ENCODE assay signal across 16 cellular contexts in genomic region chr12:92206596-92206995, GRCh38.
DNase-seq lines count a peak whose midpoint lies in the region; ATAC-seq, FAIRE-seq and TF ChIP-seq lines count a peak whose summit lies in the region.
"Had no signal": no experiment of that assay in that cellular context is flagged by ENCODE, and none has a peak within 500 bp of the region (broad histone marks: within the 10 kb centered on the region; RNA-seq: fewer than 3 reads in every experiment).

No MANE protein-coding gene starts in this region.

- no peak for DNase-seq in A549 (ENCODE audit: low read depth in 1 of 2, low spot score in 1 of 2)
- peak; percentile 55 for DNase-seq in DMS53 (lab: John Stamatoyannopoulos, UW)
- DNase-seq in RKO (ENCODE audit: low spot score) = peak; percentile 11
- DNase-seq in erythroblast (lab: John Stamatoyannopoulos, UW) = peak; percentile 5 to 57
- DNase-seq in SW 1271 (lab: John Stamatoyannopoulos, UW) = no peak
- no peak for DNase-seq in substantia nigra (lab: John Stamatoyannopoulos, UW)
- DNase-seq: CD8-positive, alpha-beta T cell; MV-4-11; NCI-H1436; NCI-H2081 treated with DMSO at 0.1 percent for 48 hours; NCI-H524 had no signal

- TF ChIP-seq POLR2A in A549 (IDR thresholded peaks at IDR 0.05; ENCODE audit: low read length) = no peak
- TF ChIP-seq POLR2A in erythroblast (IDR thresholded peaks at IDR 0.05; ENCODE audit: low read length) = no peak

- H3K9me3 ChIP-seq in A549 = no peaks in the 10 kb centered on the region
- H3K9me3 ChIP-seq: SJSA1 had no signal

- peaks cover 29% of the 10 kb centered on the region for H3K4me1 ChIP-seq in A549

- WGBS in A549 (ENCODE audit: missing lambda C conversion rate) = 81% methylated on average over 1 of the region's 1 CpG

- ATAC-seq in A549 (no peak), HG03469 (IDR thresholded peaks at IDR 0.05; ENCODE audit: unreplicated experiment) (no peak)
- ATAC-seq: CD8-positive, alpha-beta T cell; GM12878; GM23338 had no signal

- H3K4me2 ChIP-seq in A549 = peak overlapping the region; percentile 71; the same call in 2 of the 3 replicates
- H3K4me2 ChIP-seq: GM23338 had no signal

- H3K27ac ChIP-seq in A549 (peak overlapping the region; percentile 71 to 84; a peak in 5 of 6 replicates), substantia nigra (ENCODE audit: low read depth, low read length, poor library complexity, severe bottlenecking) (no peak overlapping the region)
- H3K27ac ChIP-seq: SJSA1 had no signal

- no peak for TF ChIP-seq EP300 in A549 (IDR thresholded peaks at IDR 0.05)

- POLR2A ChIA-PET in A549 (lab: Yijun Ruan, JAX) = interaction anchor here (3.8 kb wide), 1 partner anchor 62 kb away, joined by 54 read pairs; the partner anchor contains the start of gene BTG1

- TF ChIP-seq CTCF in A549 (IDR thresholded peaks at IDR 0.05) = no peak

- CTCF ChIA-PET in A549 (lab: Yijun Ruan, JAX) = interaction anchor here (1.6 to 2.1 kb wide), 3 partner anchors 9 to 825 kb away, joined by 3 to 5 read pairs (median 4); no protein-coding TSS in a partner anchor

- no peak for FAIRE-seq in A549 (lab: Jason Lieb, UNC)
- FAIRE-seq: GM12878, HTR-8/SVneo had no signal

- TF ChIP-seq RAD21 in A549 (conservative IDR thresholded peaks at IDR 0.05 in 1 of 2, IDR thresholded peaks at IDR 0.05 in 1 of 2) = no peak

- H3K4me3 ChIP-seq in A549 = no peak overlapping the region
- H3K4me3 ChIP-seq: GM12878, GM23338, SJSA1 had no signal

TF ChIP-seq in A549, 52 proteins besides CTCF, POLR2A, EP300 and RAD21:
- TF ChIP-seq CEBPB (IDR thresholded peaks at IDR 0.05) (peak; percentile 18 to 54; a peak in 1 of 4 replicates), FOSL2 (IDR thresholded peaks at IDR 0.05) (no peak), FOSL2 (CRISPR knock-in tag; IDR thresholded peaks at IDR 0.05) (peak; percentile 54), MAZ (IDR thresholded peaks at IDR 0.05; ENCODE audit: borderline replicate concordance, low read depth, low read length) (no peak), NPAS2 (CRISPR knock-in tag; IDR thresholded peaks at IDR 0.05; ENCODE audit: borderline replicate concordance) (no peak), ZFP36 (IDR thresholded peaks at IDR 0.05; ENCODE audit: borderline replicate concordance, partially characterized antibody) (no peak), MAX (IDR thresholded peaks at IDR 0.05) (no peak), REST (IDR thresholded peaks at IDR 0.05) (no peak), ELK1 (IDR thresholded peaks at IDR 0.05; ENCODE audit: low read depth, low read length) (no peak), FOXS1 (CRISPR knock-in tag; IDR thresholded peaks at IDR 0.05) (no peak)

Comparison
In these comparisons a context has a peak if more than half of its experiments do, and no peak if none do; other contexts are left out.
1. DNase-seq: peak in DMS53 (single experiment), RKO (single experiment) and erythroblast (2 of 2); none in A549 (0 of 2), SW 1271 (0 of 2) and substantia nigra (0 of 49).